In the genomic region with DNA sequence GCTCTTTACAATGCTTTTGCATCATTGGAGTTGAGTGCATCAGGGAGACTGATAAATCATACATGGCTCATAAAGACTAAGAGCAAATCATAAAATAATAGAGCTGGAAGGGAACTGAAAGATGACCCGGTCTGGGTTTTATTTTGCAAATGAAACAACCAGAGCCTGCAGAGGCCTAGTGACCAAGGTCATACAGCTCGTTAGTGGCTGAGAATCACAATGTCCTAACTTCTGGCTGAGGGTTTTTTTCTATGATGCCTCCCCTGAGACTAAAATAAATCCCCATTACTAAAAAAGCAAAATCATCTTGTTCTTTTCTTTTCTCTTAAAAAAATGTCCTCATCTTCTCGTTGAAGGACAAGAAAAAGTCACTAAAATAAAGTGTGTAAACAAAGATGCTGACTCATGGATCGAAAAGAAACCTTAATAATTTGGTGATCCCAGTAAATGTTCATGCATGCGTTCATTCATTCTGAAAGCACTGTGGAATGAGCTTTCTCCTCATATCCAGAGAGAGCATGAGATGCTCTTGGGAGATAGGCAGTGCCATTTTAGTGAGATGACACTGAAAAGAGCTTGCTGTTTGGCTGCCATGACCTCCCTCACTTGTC, we compare ENCODE assay signal across 29 cellular contexts.
"Had no signal": no experiment of that assay in that cellular context is flagged by ENCODE, and none has a peak within 500 bp of the region (broad histone marks: within the 10 kb centered on the region; RNA-seq: fewer than 3 reads in every experiment).

No MANE protein-coding gene starts in this region.

- H3K27ac Mint-ChIP-seq: activated CD4-positive, alpha-beta T cell treated with anti-CD3 and anti-CD28 coated beads, Interleukin-2, amount 10 ng/mL, durations not matched to agents 7 days and 5 days; activated CD8-positive, alpha-beta memory T cell treated with anti-CD3 and anti-CD28 coated beads, Interleukin-2, amount 10 ng/mL, durations not matched to agents 7 days and 5 days; activated CD8-positive, alpha-beta T cell treated with anti-CD3 and anti-CD28 coated beads for 36 hours; activated T-helper 1 cell treated with anti-CD3 and anti-CD28 coated beads, Interleukin-12 subunit alpha, Interleukin-12 subunit beta, Interleukin-2, Interleukin-4 antibody, amounts not matched to agents 30 ng/mL and 10 ng/mL and 1 ng/mL, durations not matched to agents 14 hours and 24 hours and 36 hours; immature natural killer cell; natural killer cell treated with Interleukin-12 subunit alpha and Interleukin-12 subunit beta and Interleukin-15 and Interleukin-18, amount 100 ng/mL, for 72 hours; stimulated activated naive CD8-positive, alpha-beta T cell treated with anti-CD3 and anti-CD28 coated beads, Interleukin-15, amount 100 ng/mL, for 72 hours had no signal

- H3K9me3 ChIP-seq: neutrophil, ovary, psoas muscle, right atrium auricular region, tibial nerve had no signal

- H3K4me2 ChIP-seq: hepatocyte had no signal

- H2AFZ ChIP-seq: hepatocyte had no signal

- H3K4me1 ChIP-seq: foreskin keratinocyte, psoas muscle, right atrium auricular region, tibial nerve had no signal

- H3K27me3 ChIP-seq: foreskin keratinocyte, hepatocyte, neutrophil, ovary, right atrium auricular region, tibial nerve had no signal

- H3K4me3 ChIP-seq: hepatocyte, ovary, psoas muscle, right atrium auricular region, skin epidermis, tibial nerve had no signal

- FAIRE-seq: astrocyte, TTC549, urothelium cell line had no signal

- H3K27ac ChIP-seq: foreskin keratinocyte, hepatocyte, neutrophil, ovary, psoas muscle, right atrium auricular region, skin epidermis, tibial nerve, WERI-Rb-1 had no signal

- H3K36me3 Mint-ChIP-seq: activated CD8-positive, alpha-beta memory T cell treated with anti-CD3 and anti-CD28 coated beads, Interleukin-2, amount 10 ng/mL, durations not matched to agents 7 days and 5 days; immature natural killer cell; natural killer cell treated with Interleukin-12 subunit alpha and Interleukin-12 subunit beta and Interleukin-15 and Interleukin-18, amount 100 ng/mL, for 72 hours had no signal

- H3K79me2 ChIP-seq: hepatocyte had no signal

- H3K36me3 ChIP-seq: neutrophil, ovary, right atrium auricular region, tibial nerve, WERI-Rb-1 had no signal

- ATAC-seq: activated CD8-positive, alpha-beta memory T cell treated with anti-CD3 and anti-CD28 coated beads, Interleukin-2, amount 10 ng/mL, durations not matched to agents 7 days and 5 days; activated CD8-positive, alpha-beta T cell treated with anti-CD3 and anti-CD28 coated beads for 36 hours; foreskin keratinocyte; natural killer cell treated with Interleukin-12 subunit alpha and Interleukin-12 subunit beta and Interleukin-15 and Interleukin-18, amount 100 ng/mL, for 72 hours; psoas muscle; stimulated activated naive CD8-positive, alpha-beta T cell treated with anti-CD3 and anti-CD28 coated beads, Interleukin-15, amount 100 ng/mL, for 72 hours had no signal

- H3K9me3 Mint-ChIP-seq: activated CD4-positive, alpha-beta T cell treated with anti-CD3 and anti-CD28 coated beads, Interleukin-2, amount 10 ng/mL, durations not matched to agents 7 days and 5 days; activated CD8-positive, alpha-beta T cell treated with anti-CD3 and anti-CD28 coated beads for 36 hours; activated T-helper 1 cell treated with anti-CD3 and anti-CD28 coated beads, Interleukin-12 subunit alpha, Interleukin-12 subunit beta, Interleukin-2, Interleukin-4 antibody, amounts not matched to agents 30 ng/mL and 10 ng/mL and 1 ng/mL, durations not matched to agents 14 hours and 24 hours and 36 hours had no signal

- DNase-seq: activated CD4-positive, alpha-beta T cell treated with anti-CD3 and anti-CD28 coated beads, Interleukin-2, amount 10 ng/mL, durations not matched to agents 7 days and 5 days; activated CD4-positive, CD25-positive, alpha-beta regulatory T cell treated with anti-CD3 and anti-CD28 coated beads, Interleukin-2, amount 50 U/mL, for 72 hours; activated CD8-positive, alpha-beta memory T cell treated with anti-CD3 and anti-CD28 coated beads, Interleukin-2, amount 10 ng/mL, durations not matched to agents 7 days and 5 days; activated CD8-positive, alpha-beta T cell treated with anti-CD3 and anti-CD28 coated beads for 36 hours; activated gamma-delta T cell; activated naive CD4-positive, alpha-beta T cell treated with anti-CD3 and anti-CD28 coated beads, Interleukin-2, amount 50 U/mL, for 16 hours; activated T-cell treated with anti-CD3 and anti-CD28 coated beads for 4 hours; central memory CD4-positive, alpha-beta T cell; dermis blood vessel endothelial cell; effector CD8-positive, alpha-beta T cell; erythroblast; foreskin keratinocyte; immature natural killer cell; midbrain; ovary; psoas muscle; stimulated activated CD4-positive, alpha-beta T cell treated with anti-CD3 and anti-CD28 coated beads, Interleukin-1b, Interleukin-23, amount 100 ng/mL, for 48 hours; stimulated activated naive CD8-positive, alpha-beta T cell treated with anti-CD3 and anti-CD28 coated beads, Interleukin-15, amount 100 ng/mL, for 72 hours; WERI-Rb-1 had no signal
